9 cellular contexts compared by ENCODE assay signal in genomic region chr17:46190763-46191162, GRCh38. TPM values are rescaled to one million over a fixed set of nuclear protein-coding genes. Genes with fewer than 3 reads are reported as not detected.
A peak's percentile ranks its signal among the peaks of the same experiment; 100 is the strongest.
DNase-seq lines count a peak whose midpoint lies in the region; ATAC-seq and TF ChIP-seq lines count a peak whose summit lies in the region.
"Had no signal": no experiment of that assay in that cellular context is flagged by ENCODE, and none has a peak within 500 bp of the region (broad histone marks: within the 10 kb centered on the region; RNA-seq: fewer than 3 reads in every experiment).

No MANE protein-coding gene starts in this region.

- H3K27me3 ChIP-seq in Panc1 (ENCODE audit: control insufficient read depth, insufficient read depth, low read length) (no peaks in the 10 kb centered on the region), endodermal cell (ENCODE audit: control insufficient read depth, insufficient read depth, low read length, poor library complexity, severe bottlenecking) (no peaks in the 10 kb centered on the region), osteoblast (ENCODE audit: insufficient read depth, low read length) (no peaks in the 10 kb centered on the region)

- ATAC-seq in Panc1, result no peak
- ATAC-seq in GM18520 (IDR thresholded peaks at IDR 0.05; ENCODE audit: unreplicated experiment), result no peak
- no peak for ATAC-seq in HG03457 (IDR thresholded peaks at IDR 0.05; ENCODE audit: unreplicated experiment)
- ATAC-seq in GM18519 (IDR thresholded peaks at IDR 0.05; ENCODE audit: low FRiP score, unreplicated experiment), result no peak

- no peak overlapping the region for H2AFZ ChIP-seq in osteoblast (ENCODE audit: low read length)

- H4K20me1 ChIP-seq in osteoblast (ENCODE audit: insufficient read depth, low read length), result peaks cover 71% of the 10 kb centered on the region

- H3K27ac ChIP-seq in Panc1 (ENCODE audit: low read length), result peak overlapping the region; percentile 97
- no peak overlapping the region for H3K27ac ChIP-seq in endodermal cell (ENCODE audit: low read depth, low read length)
- peak overlapping the region; percentile 62 for H3K27ac ChIP-seq in osteoblast (ENCODE audit: low read depth, low read length)
- no peak overlapping the region for H3K27ac ChIP-seq in RWPE1

- H3K4me2 ChIP-seq in osteoblast (ENCODE audit: insufficient read depth, low read length), result peak overlapping the region; percentile 94

- DNase-seq in ELR (ENCODE audit: low read depth) (peak; percentile 52), Panc1 (ENCODE audit: low read depth, low spot score) (no peak), endodermal cell (no peak), osteoblast (ENCODE audit: insufficient read length, low spot score, missing footprints) (no peak), RWPE1 (ENCODE audit: low spot score) (no peak)
- DNase-seq: islet precursor cell had no signal

- peaks cover 46% of the 10 kb centered on the region for H3K4me1 Mint-ChIP-seq in endodermal cell

- 75 to 86% methylated on average over 2 of the region's 4 CpGs for WGBS in endodermal cell (ENCODE audit: insufficient coverage in 1 of 2, insufficient read length in 1 of 2), 2 experiments

- CTCF ChIA-PET in Panc1 (lab: Charles Lee), result no interaction called here
- CTCF ChIA-PET in RWPE1 (lab: Yijun Ruan, JAX), result no interaction called here

- no peaks in the 10 kb centered on the region for H3K27me3 Mint-ChIP-seq in endodermal cell (ENCODE audit: insufficient read depth)

- H3K4me1 ChIP-seq in Panc1 (ENCODE audit: control insufficient read depth, insufficient read depth, low read length) (peaks cover 46% of the 10 kb centered on the region), endodermal cell (ENCODE audit: control insufficient read depth, insufficient read depth, low read length) (peaks cover 8% of the 10 kb centered on the region), osteoblast (ENCODE audit: insufficient read depth, low read length) (peaks cover 28% of the 10 kb centered on the region)

- H3K9me3 ChIP-seq in Panc1 (ENCODE audit: control insufficient read depth, insufficient read depth, low read depth, low read length), result no peaks in the 10 kb centered on the region
- no peaks in the 10 kb centered on the region for H3K9me3 ChIP-seq in endodermal cell (ENCODE audit: control insufficient read depth, low read length)
- no peaks in the 10 kb centered on the region for H3K9me3 ChIP-seq in osteoblast (ENCODE audit: low read depth, low read length)

- POLR2A ChIA-PET in Panc1 (lab: Charles Lee), result no interaction called here
- POLR2A ChIA-PET in RWPE1 (lab: Yijun Ruan, JAX; ENCODE audit: low non-redundant PET), result no interaction called here

- H3K4me3 ChIP-seq in Panc1 (ENCODE audit: low read depth in 2 of 2, low read length in 2 of 2) (peak overlapping the region; percentile 29 to 87; a peak in 3 of 4 replicates), endodermal cell (ENCODE audit: low read length) (peak overlapping the region; percentile 88), osteoblast (ENCODE audit: insufficient read depth, low read length) (peak overlapping the region; percentile 87)

- H3K9me3 Mint-ChIP-seq in endodermal cell, result no peaks in the 10 kb centered on the region

- peak overlapping the region; percentile 95 for H3K9ac ChIP-seq in endodermal cell (ENCODE audit: extremely low read depth, low read length, poor library complexity, severe bottlenecking)

- peaks cover 9% of the 10 kb centered on the region; the same call in 1 of the 2 replicates for H3K36me3 ChIP-seq in Panc1 (ENCODE audit: control insufficient read depth, insufficient read depth, low read length)
- no peaks in the 10 kb centered on the region for H3K36me3 ChIP-seq in endodermal cell (ENCODE audit: control insufficient read depth, insufficient read depth, low read length)
- no peaks in the 10 kb centered on the region for H3K36me3 ChIP-seq in osteoblast (ENCODE audit: insufficient read depth, low read length)

- BruUV-seq in Panc1 (replicated peaks; lab: Mats Ljungman, UMichigan), result no TSS peak

- TF ChIP-seq CTCF in Panc1 (IDR thresholded peaks at IDR 0.05) (no peak), endodermal cell (conservative IDR thresholded peaks at IDR 0.05) (no peak), osteoblast (IDR thresholded peaks at IDR 0.05; ENCODE audit: extremely low read depth, low read depth, low read length) (no peak), RWPE1 (conservative IDR thresholded peaks at IDR 0.05; ENCODE audit: low read depth) (no peak)

- peak overlapping the region; percentile 59 for H3K27ac Mint-ChIP-seq in endodermal cell

- intact Hi-C loops in Panc1 (cut with micrococcal nuclease; ENCODE audit: unreplicated experiment), result loop anchor here (10.0 kb wide), 1 partner anchor 146 kb away; no protein-coding TSS in a partner anchor

- H3K79me2 ChIP-seq in osteoblast (ENCODE audit: insufficient read depth, low read length), result peaks cover 85% of the 10 kb centered on the region

- peak overlapping the region; percentile 89 for H3K4me3 Mint-ChIP-seq in endodermal cell

- in situ Hi-C loops in Panc1 (cut with HindIII; ENCODE audit: low pct_unique_long_range_greater_than_20kb, low sequenced_read_pairs), result no loop called here

- H3K36me3 Mint-ChIP-seq in endodermal cell (ENCODE audit: low read depth), result no peaks in the 10 kb centered on the region

RNA-seq across cellular contexts. Expression of gene KANSL1, which starts 2.5 kb away (rescaled TPM):
- total RNA-seq in Panc1 (2021; ENCODE audit: unreplicated experiment) (55.5 TPM), endodermal cell (100 to 1,000 TPM; 137 to 144 TPM), osteoblast (79.9 and 151 TPM in 2 replicates)
- polyA plus RNA-seq in Panc1 (2012; ENCODE audit: insufficient read length), result 20.8 TPM
- 51.0 TPM for polyA plus RNA-seq in endodermal cell (2013, experiment 1 of 2)
- 47.0 TPM for polyA plus RNA-seq in endodermal cell (2013, experiment 2 of 2)

Comparison
In these comparisons a context has a peak if more than half of its experiments do, and no peak if none do; other contexts are left out.
1. H3K27ac ChIP-seq: peak in Panc1 (single experiment) and osteoblast (single experiment); none in endodermal cell (single experiment) and RWPE1 (single experiment).
2. Peak in every context shown above with its lines, with median percentiles within 50 percentile points of each other: H3K4me3 ChIP-seq.